In the genomic region with DNA sequence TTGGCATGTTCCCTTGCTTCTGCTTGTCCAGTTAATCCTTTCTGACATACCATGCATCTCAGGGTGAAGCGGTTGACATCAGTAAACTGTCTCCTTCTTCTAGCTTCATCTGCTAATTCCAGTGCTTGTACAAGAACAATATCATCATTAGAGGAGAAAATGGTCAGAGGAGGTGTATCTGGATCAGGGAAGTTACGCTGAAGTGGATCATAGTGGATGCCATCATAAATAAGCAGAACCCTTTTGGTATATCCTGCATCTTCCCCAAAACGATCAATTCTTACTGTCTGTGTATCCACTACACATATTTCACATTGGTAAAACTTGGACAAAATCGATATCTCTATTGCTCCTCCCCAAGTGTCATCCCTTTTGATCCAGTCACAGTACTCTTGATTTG, we compare ENCODE assay signal across 9 cellular contexts. TPM values are rescaled to one million over a fixed set of nuclear protein-coding genes. Genes with fewer than 3 reads are reported as not detected.
DNase-seq lines count a peak whose midpoint lies in the region; ATAC-seq and TF ChIP-seq lines count a peak whose summit lies in the region.
"Had no signal": no experiment of that assay in that cellular context is flagged by ENCODE, and none has a peak within 500 bp of the region (broad histone marks: within the 10 kb centered on the region; RNA-seq: fewer than 3 reads in every experiment).

No MANE protein-coding gene starts in this region.

- DNase-seq in activated T-cell treated with anti-CD3 and anti-CD28 coated beads, Interleukin-2, amount 50 U/mL, for 4 hours, result no peak
- DNase-seq in activated T-cell treated with anti-CD3 and anti-CD28 coated beads, Interleukin-2, amount 50 U/mL, for 48 hours, result no peak
- DNase-seq in retinal pigment epithelial cell (ENCODE audit: low read depth), result no peak
- DNase-seq: effector memory CD8-positive, alpha-beta T cell; NCI-H1436 treated with DMSO at 0.1 percent for 48 hours had no signal

- H3K4me1 Mint-ChIP-seq in activated T-cell treated with anti-CD3 and anti-CD28 coated beads, Interleukin-2, amount 50 U/mL, for 4 hours (ENCODE audit: low read depth), result peaks cover 55% of the 10 kb centered on the region
- peaks cover 89% of the 10 kb centered on the region for H3K4me1 Mint-ChIP-seq in brain

- H3K9me3 Mint-ChIP-seq in activated T-cell treated with anti-CD3 and anti-CD28 coated beads, Interleukin-2, amount 50 U/mL, for 4 hours, result no peaks in the 10 kb centered on the region
- H3K9me3 Mint-ChIP-seq in brain, result no peaks in the 10 kb centered on the region
- H3K9me3 Mint-ChIP-seq: effector memory CD8-positive, alpha-beta T cell had no signal

- TF ChIP-seq CTCF in brain (conservative IDR thresholded peaks at IDR 0.05) (no peak), retinal pigment epithelial cell (conservative IDR thresholded peaks at IDR 0.05; ENCODE audit: low read depth, low read length) (no peak)

- H3K27ac Mint-ChIP-seq in brain, result peak overlapping the region in 2 of 5 experiments; percentile 97 to 98

- peak overlapping the region; percentile 98 for H3K4me3 ChIP-seq in retinal pigment epithelial cell (ENCODE audit: low read length)
- H3K4me3 ChIP-seq: HAP-1 had no signal

- H3K4me3 Mint-ChIP-seq in activated T-cell treated with anti-CD3 and anti-CD28 coated beads, Interleukin-2, amount 50 U/mL, for 4 hours, result peak overlapping the region; percentile 93
- H3K4me3 Mint-ChIP-seq in brain, result peak overlapping the region; percentile 95 to 100 (median 97)

- peaks cover 15% of the 10 kb centered on the region for H3K36me3 Mint-ChIP-seq in activated T-cell treated with anti-CD3 and anti-CD28 coated beads, Interleukin-2, amount 50 U/mL, for 4 hours (ENCODE audit: insufficient read depth)
- H3K36me3 Mint-ChIP-seq in brain, result peaks cover 11% of the 10 kb centered on the region

- H3K27me3 Mint-ChIP-seq in activated T-cell treated with anti-CD3 and anti-CD28 coated beads, Interleukin-2, amount 50 U/mL, for 4 hours (ENCODE audit: low read depth), result no peaks in the 10 kb centered on the region
- peaks cover 21% of the 10 kb centered on the region for H3K27me3 Mint-ChIP-seq in brain
- H3K27me3 Mint-ChIP-seq: effector memory CD8-positive, alpha-beta T cell had no signal

- no peak for ATAC-seq in activated T-cell treated with anti-CD3 and anti-CD28 coated beads, Interleukin-2, amount 50 U/mL, for 4 hours
- ATAC-seq in HG02885 (IDR thresholded peaks at IDR 0.05; ENCODE audit: poor library complexity, unreplicated experiment) (no peak), HG03139 (IDR thresholded peaks at IDR 0.05; ENCODE audit: unreplicated experiment) (no peak)
- ATAC-seq: effector memory CD8-positive, alpha-beta T cell had no signal

RNA-seq across cellular contexts. Expression of a gene that starts 2.0 kb away (rescaled TPM):
- total RNA-seq in activated T-cell treated with anti-CD3 and anti-CD28 coated beads, Interleukin-2, amount 50 U/mL, for 4 hours, result 10 to 100 TPM in 1 of 3 donors, 1 to 10 TPM in 2; 9.1 to 10.2 (median 9.9) TPM
- polyA plus RNA-seq in brain (ENCODE audit: insufficient read depth, low read depth, low replicate concordance), result 2.4 TPM

RNA-seq across cellular contexts. Expression of a gene that starts 4.0 kb away (rescaled TPM):
- 1 to 10 TPM; 2.8 to 5.7 (median 4.1) TPM for total RNA-seq in activated T-cell treated with anti-CD3 and anti-CD28 coated beads, Interleukin-2, amount 50 U/mL, for 4 hours
- 74.2 TPM for polyA plus RNA-seq in brain (ENCODE audit: insufficient read depth, low read depth, low replicate concordance)

RNA-seq across cellular contexts. Expression of a gene that starts 16.5 kb away (rescaled TPM):
- under 1 TPM; 0.03 to 0.11 (median 0.08) TPM for total RNA-seq in activated T-cell treated with anti-CD3 and anti-CD28 coated beads, Interleukin-2, amount 50 U/mL, for 4 hours
- polyA plus RNA-seq in brain (ENCODE audit: insufficient read depth, low read depth, low replicate concordance), result 2.1 TPM

RNA-seq across cellular contexts. Expression of a gene that starts 39.6 kb away (rescaled TPM):
- total RNA-seq in activated T-cell treated with anti-CD3 and anti-CD28 coated beads, Interleukin-2, amount 50 U/mL, for 4 hours, result under 1 TPM; 0.27 to 0.38 (median 0.29) TPM
- not detected for polyA plus RNA-seq in brain (ENCODE audit: insufficient read depth, low read depth, low replicate concordance)

RNA-seq across cellular contexts. Expression of a gene that starts 55.0 kb away (rescaled TPM):
- under 1 TPM; 0.16 to 0.58 (median 0.41) TPM for total RNA-seq in activated T-cell treated with anti-CD3 and anti-CD28 coated beads, Interleukin-2, amount 50 U/mL, for 4 hours
- not detected for polyA plus RNA-seq in brain (ENCODE audit: insufficient read depth, low read depth, low replicate concordance)
